In the genomic region with DNA sequence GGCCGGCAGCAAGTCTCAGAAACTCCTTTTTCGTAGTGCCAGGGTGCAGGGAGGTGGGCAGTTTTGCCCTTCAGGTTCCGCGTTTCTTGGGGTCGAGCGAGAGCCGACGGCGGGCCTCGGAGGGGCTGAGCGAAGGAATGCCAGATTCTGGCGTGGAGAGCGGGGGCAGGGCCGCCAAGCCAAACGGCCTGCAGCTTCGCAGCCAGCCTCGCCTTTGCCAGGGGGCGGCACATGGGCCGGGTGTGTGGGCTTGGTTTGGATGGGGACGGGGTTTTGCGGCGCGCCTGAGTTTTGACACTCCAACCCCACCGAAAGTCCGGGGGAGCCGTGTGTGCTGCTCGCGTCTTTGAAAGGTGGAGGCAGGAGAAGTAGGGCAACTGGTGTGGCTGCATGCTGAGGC, we compare ENCODE assay signal across 8 cellular contexts. TPM values are rescaled to one million over a fixed set of nuclear protein-coding genes. Genes with fewer than 3 reads are reported as not detected.
DNase-seq lines count a peak whose midpoint lies in the region; ATAC-seq, FAIRE-seq and TF ChIP-seq lines count a peak whose summit lies in the region.
"Not testable (repeated sequence)": the region's sequence is repeated elsewhere in the genome, so short reads cannot be mapped to it uniquely, and the experiment has no call there.

No MANE protein-coding gene starts in this region.

- H3K9me3 ChIP-seq in CD8-positive, alpha-beta T cell (ENCODE audit: low read length); KOPT-K1 (ENCODE audit: insufficient read depth, low read length, poor library complexity, severe bottlenecking); adipocyte (ENCODE audit: control insufficient read depth, low read length); H1 (ENCODE audit: insufficient read depth in 2 of 2, low read depth in 1 of 2, low read length in 1 of 2); pancreas: not testable (repeated sequence)

- H3K18ac ChIP-seq in H1 (ENCODE audit: extremely low read depth, low read length): not testable (repeated sequence)

- not testable (repeated sequence) for H3K23me2 ChIP-seq in H1 (ENCODE audit: low read depth, low read length)

- not testable (repeated sequence) for H3K27ac ChIP-seq in CD8-positive, alpha-beta T cell (ENCODE audit: low read depth, low read length); H1 (ENCODE audit: low read depth, low read length)
- peak overlapping the region; percentile 40 for H3K27ac ChIP-seq in KOPT-K1 (ENCODE audit: low read depth, low read length, poor library complexity, severe bottlenecking)
- peak overlapping the region in 2 of 4 donors; percentile 64 to 71 for H3K27ac ChIP-seq in pancreas

- TF ChIP-seq RAD21 in H1 (IDR thresholded peaks at IDR 0.05 in 1 of 2, conservative IDR thresholded peaks at IDR 0.05 in 1 of 2; ENCODE audit: low read depth in 2 of 2, low read length in 2 of 2): not testable (repeated sequence)

- H3K79me2 ChIP-seq in H1 (ENCODE audit: control insufficient read depth in 1 of 2, insufficient read depth in 2 of 2, low read length in 2 of 2): not testable (repeated sequence)

- H3K4me3 ChIP-seq in CD8-positive, alpha-beta T cell (ENCODE audit: low read depth, low read length): peak overlapping the region; percentile 41
- peak overlapping the region; percentile 80 for H3K4me3 ChIP-seq in adipocyte (ENCODE audit: low read length)
- H3K4me3 ChIP-seq in H1 (ENCODE audit: extremely low read depth in 1 of 4, insufficient read depth in 2 of 4, low read depth in 3 of 4, low read length in 4 of 4): peak overlapping the region in 3 of 4 experiments; percentile 37 to 60 (median 45); a peak in 4 of 8 replicates
- H3K4me3 ChIP-seq in lower leg skin (ENCODE audit: low read depth, poor library complexity, severe bottlenecking): peak overlapping the region; percentile 42
- H3K4me3 ChIP-seq in pancreas: peak overlapping the region; percentile 44 to 75 (median 62)

- not testable (repeated sequence) for H3K27ac Mint-ChIP-seq in CD8-positive, alpha-beta T cell; activated B cell treated with CpG ODN at 0.5 μM for 24 hours; stimulated activated naive CD8-positive, alpha-beta T cell treated with anti-CD3 and anti-CD28 coated beads, Interleukin-15, amount 100 ng/mL, for 72 hours

- H2BK15ac ChIP-seq in H1 (ENCODE audit: low read length): not testable (repeated sequence)

- H2BK12ac ChIP-seq in H1 (ENCODE audit: low read depth, low read length): not testable (repeated sequence)

- not testable (repeated sequence) for H2AFZ ChIP-seq in H1 (ENCODE audit: low read length)

- not testable (repeated sequence) for H3K79me1 ChIP-seq in H1 (ENCODE audit: low read depth, low read length)

- not testable (repeated sequence) for H3K4me2 ChIP-seq in H1 (ENCODE audit: insufficient read depth in 1 of 2, low read depth in 2 of 2, low read length in 2 of 2)

- H3K4me1 Mint-ChIP-seq in CD8-positive, alpha-beta T cell (ENCODE audit: low read depth); activated B cell treated with CpG ODN at 0.5 μM for 24 hours; stimulated activated naive CD8-positive, alpha-beta T cell treated with anti-CD3 and anti-CD28 coated beads, Interleukin-15, amount 100 ng/mL, for 72 hours: not testable (repeated sequence)

- not testable (repeated sequence) for H4K5ac ChIP-seq in H1 (ENCODE audit: insufficient read length, low read depth, low read length)

- H2BK20ac ChIP-seq in H1 (ENCODE audit: low read length): not testable (repeated sequence)

- DNase-seq in CD8-positive, alpha-beta T cell: peak in 2 of 7 experiments; percentile 5 to 15
- peak; percentile 17 for DNase-seq in activated B cell treated with CpG ODN at 0.5 μM for 24 hours
- DNase-seq in adipocyte (ENCODE audit: low read depth); H1 (ENCODE audit: low read depth in 1 of 2, low spot score in 2 of 2); lower leg skin (ENCODE audit: low spot score in 2 of 2): not testable (repeated sequence)
- DNase-seq in pancreas: peak in 4 of 6 donors; percentile 7 to 55 (median 14)
- peak; percentile 5 to 50 for DNase-seq in stimulated activated naive CD8-positive, alpha-beta T cell treated with anti-CD3 and anti-CD28 coated beads, Interleukin-15, amount 100 ng/mL, for 72 hours

- not testable (repeated sequence) for H3K27me3 ChIP-seq in CD8-positive, alpha-beta T cell (ENCODE audit: insufficient read depth, low read length); adipocyte (replicated peaks; ENCODE audit: control insufficient read depth, insufficient read depth, low read length); H1 (replicated peaks in 1 of 4; ENCODE audit: control insufficient read depth in 3 of 4, extremely low read depth in 1 of 4, insufficient read depth in 3 of 4, low read length in 3 of 4); pancreas

- not testable (repeated sequence) for H4K91ac ChIP-seq in H1 (replicated peaks; ENCODE audit: insufficient read length, low read length)

- ATAC-seq in CD8-positive, alpha-beta T cell; activated B cell treated with CpG ODN at 0.5 μM for 24 hours (ENCODE audit: low read depth); pancreas; stimulated activated naive CD8-positive, alpha-beta T cell treated with anti-CD3 and anti-CD28 coated beads, Interleukin-15, amount 100 ng/mL, for 72 hours: not testable (repeated sequence)

- H3K23ac ChIP-seq in H1 (ENCODE audit: insufficient read length): not testable (repeated sequence)

- H3K56ac ChIP-seq in H1 (replicated peaks; ENCODE audit: insufficient read length, low read depth, low read length): not testable (repeated sequence)

- H3K36me3 Mint-ChIP-seq in CD8-positive, alpha-beta T cell; activated B cell treated with CpG ODN at 0.5 μM for 24 hours (ENCODE audit: low read depth): not testable (repeated sequence)

- not testable (repeated sequence) for TF ChIP-seq EP300 in H1 (IDR thresholded peaks at IDR 0.05; ENCODE audit: borderline replicate concordance in 1 of 2, low read depth in 2 of 2, low read length in 2 of 2)

- H3K9me3 Mint-ChIP-seq in CD8-positive, alpha-beta T cell; activated B cell treated with CpG ODN at 0.5 μM for 24 hours; stimulated activated naive CD8-positive, alpha-beta T cell treated with anti-CD3 and anti-CD28 coated beads, Interleukin-15, amount 100 ng/mL, for 72 hours: not testable (repeated sequence)

- not testable (repeated sequence) for FAIRE-seq in H1 (lab: Jason Lieb, UNC); pancreas (lab: Jason Lieb, UNC)

- not testable (repeated sequence) for H3K36me3 ChIP-seq in CD8-positive, alpha-beta T cell (ENCODE audit: insufficient read depth, low read length); KOPT-K1 (ENCODE audit: insufficient read depth, low read length); adipocyte (ENCODE audit: control insufficient read depth, insufficient read depth, low read length, severe bottlenecking); H1 (ENCODE audit: control insufficient read depth in 2 of 4, insufficient read depth in 4 of 4, low read length in 3 of 4); pancreas

- H2AK5ac ChIP-seq in H1 (ENCODE audit: low read depth, low read length): not testable (repeated sequence)

- not testable (repeated sequence) for TF ChIP-seq CTCF in CD8-positive, alpha-beta T cell (IDR thresholded peaks at IDR 0.05); activated B cell treated with CpG ODN at 0.5 μM for 24 hours (IDR thresholded peaks at IDR 0.05); H1 (IDR thresholded peaks at IDR 0.05; ENCODE audit: control extremely low read depth in 1 of 3, insufficient read depth in 1 of 3, low read depth in 1 of 3, low read length in 3 of 3); lower leg skin (IDR thresholded peaks at IDR 0.05); pancreas (IDR thresholded peaks at IDR 0.05)

- intact Hi-C loops in CD8-positive, alpha-beta T cell (cut with DNase I, micrococcal nuclease); activated B cell treated with CpG ODN at 0.5 μM for 24 hours (cut with micrococcal nuclease); lower leg skin (cut with DNase I; ENCODE audit: low total_unique reads); pancreas (cut with DNase I): not testable (repeated sequence)

- H2BK120ac ChIP-seq in H1 (replicated peaks; ENCODE audit: low read depth, low read length): not testable (repeated sequence)

- 0% methylated on average over 1 of the region's 28 CpGs; no CpG with 5 or more reads in 1 of the 2 experiments for WGBS in H1 (ENCODE audit: extremely low coverage in 1 of 2, insufficient coverage in 1 of 2, insufficient read length in 1 of 2, insufficient replicate concordance in 2 of 2, low coverage in 1 of 2, low lambda C conversion rate in 2 of 2, missing lambda C conversion rate in 1 of 2), 2 experiments
- no CpG with 5 or more reads among the region's 28 CpGs for WGBS in lower leg skin, 2 donors
- WGBS in pancreas, 2 donors: 0% methylated on average over 11 to 16 of the region's 28 CpGs

- not testable (repeated sequence) for H3K4me1 ChIP-seq in CD8-positive, alpha-beta T cell (ENCODE audit: insufficient read depth, low read length); adipocyte (ENCODE audit: control insufficient read depth, insufficient read depth, low read length); H1 (replicated peaks in 1 of 4; ENCODE audit: control insufficient read depth in 3 of 4, insufficient read depth in 4 of 4, low read length in 3 of 4); pancreas

- H3K9ac ChIP-seq in adipocyte (ENCODE audit: low read length): peak overlapping the region; percentile 83
- not testable (repeated sequence) for H3K9ac ChIP-seq in H1 (replicated peaks in 1 of 4; ENCODE audit: extremely low read depth in 1 of 4, low read depth in 3 of 4, low read length in 3 of 4)

- peak overlapping the region; percentile 63 for H3K4me3 Mint-ChIP-seq in CD8-positive, alpha-beta T cell
- H3K4me3 Mint-ChIP-seq in activated B cell treated with CpG ODN at 0.5 μM for 24 hours: peak overlapping the region; percentile 68
- H3K4me3 Mint-ChIP-seq in stimulated activated naive CD8-positive, alpha-beta T cell treated with anti-CD3 and anti-CD28 coated beads, Interleukin-15, amount 100 ng/mL, for 72 hours: peak overlapping the region; percentile 71

- TF ChIP-seq POLR2A in H1 (IDR thresholded peaks at IDR 0.05; ENCODE audit: control extremely low read depth in 1 of 2, low read depth in 2 of 2, low read length in 2 of 2); lower leg skin (IDR thresholded peaks at IDR 0.05): not testable (repeated sequence)

- CTCF ChIA-PET in CD8-positive, alpha-beta T cell (lab: Charles Lee); activated B cell treated with CpG ODN at 0.5 μM for 24 hours (lab: Charles Lee); H1 (lab: Charles Lee; ENCODE audit: partially characterized antibody): not testable (repeated sequence)

- H3K27me3 Mint-ChIP-seq in CD8-positive, alpha-beta T cell (ENCODE audit: low read depth); activated B cell treated with CpG ODN at 0.5 μM for 24 hours; stimulated activated naive CD8-positive, alpha-beta T cell treated with anti-CD3 and anti-CD28 coated beads, Interleukin-15, amount 100 ng/mL, for 72 hours: not testable (repeated sequence)

- POLR2A ChIA-PET in CD8-positive, alpha-beta T cell (lab: Charles Lee); activated B cell treated with CpG ODN at 0.5 μM for 24 hours (lab: Charles Lee); H1 (lab: Charles Lee; ENCODE audit: partially characterized antibody): not testable (repeated sequence)

- H3K4ac ChIP-seq in H1 (replicated peaks; ENCODE audit: insufficient read length, low read depth, low read length): not testable (repeated sequence)

- not testable (repeated sequence) for H4K8ac ChIP-seq in H1 (ENCODE audit: extremely low read depth, insufficient read depth, low read length)

- H4K20me1 ChIP-seq in H1 (replicated peaks in 1 of 2; ENCODE audit: control insufficient read depth in 1 of 2, insufficient read depth in 2 of 2, low read length in 2 of 2): not testable (repeated sequence)

- H2BK5ac ChIP-seq in H1 (ENCODE audit: low read depth, low read length): not testable (repeated sequence)

- not testable (repeated sequence) for H3K14ac ChIP-seq in H1 (ENCODE audit: insufficient read length)

RNA-seq across cellular contexts. Expression of a gene that starts 0.8 kb away (rescaled TPM):
- total RNA-seq in CD8-positive, alpha-beta T cell: 10 to 100 TPM; 33.4 to 38.2 TPM
- total RNA-seq in activated B cell treated with CpG ODN at 0.5 μM for 24 hours (20.6 and 20.8 TPM in 2 replicates), lower leg skin (10 to 100 TPM; 13.6 to 47.2 (median 24.5) TPM), pancreas (10 to 100 TPM in 2 of 6 donors, 1 to 10 TPM in 4; 4.3 to 25.1 (median 9.2) TPM)
- total RNA-seq in H1 (2021; fragmentation: NEBNext Ultra II Directional; extraction: Animal tissue kit (Norgen Biotek cat#: 25700)): 4.3 and 4.7 TPM in 2 replicates
- polyA plus RNA-seq in H1 (2011; rRNA removed) (3.0 and 3.4 TPM in 2 replicates), pancreas (1 to 10 TPM; 4.7 to 9.8 TPM)
- polyA plus RNA-seq in H1 (2011; cell fraction: cytosol; rRNA removed): 3.7 TPM
- polyA plus RNA-seq in H1 (2011; cell fraction: nucleus; rRNA removed): 13.4 TPM
- polyA plus RNA-seq in H1 (2012, experiment 1 of 2): 3.1 to 5.4 TPM (median 4.5 TPM) in 4 replicates
- polyA plus RNA-seq in H1 (2012, experiment 2 of 2): 0.62 TPM
- polyA plus RNA-seq in H1 (2013, experiment 1 of 2): 1.6 TPM
- 1.7 TPM for polyA plus RNA-seq in H1 (2013, experiment 2 of 2)
- 22.1 and 23.0 TPM in 2 replicates for polyA minus RNA-seq in H1 (2011; rRNA and poly(A)+ RNA removed)
- 2.2 TPM for polyA minus RNA-seq in H1 (2011; cell fraction: cytosol; rRNA and poly(A)+ RNA removed)
- 28.7 TPM for polyA minus RNA-seq in H1 (2011; cell fraction: nucleus; rRNA and poly(A)+ RNA removed)
